In the genomic region with DNA sequence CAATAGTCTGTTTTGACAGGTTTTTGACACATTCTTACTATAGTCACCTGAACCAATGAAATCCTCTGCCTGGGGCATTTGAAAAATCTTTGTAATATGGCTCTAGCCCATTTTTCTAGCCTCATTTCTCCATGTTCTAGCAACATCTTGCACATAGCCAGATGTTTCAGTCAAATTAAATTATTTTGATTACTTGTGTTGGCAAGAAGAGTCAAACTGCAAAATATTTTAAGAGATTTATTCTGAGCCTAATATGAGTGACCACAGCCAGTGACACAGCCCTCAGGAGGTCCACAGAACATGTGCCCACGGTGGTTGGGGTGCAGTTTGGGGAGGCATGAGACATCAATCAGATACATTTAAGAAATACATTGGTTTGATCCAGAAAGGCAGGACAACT, we compare ENCODE assay signal across 1 cellular context.
TF ChIP-seq lines count a peak whose summit lies in the region.

No MANE protein-coding gene starts in this region.

TF ChIP-seq in WTC11, 78 proteins besides CTCF, POLR2A, EP300 and RAD21 (continued from another document):
- TF ChIP-seq, protein P1, sequence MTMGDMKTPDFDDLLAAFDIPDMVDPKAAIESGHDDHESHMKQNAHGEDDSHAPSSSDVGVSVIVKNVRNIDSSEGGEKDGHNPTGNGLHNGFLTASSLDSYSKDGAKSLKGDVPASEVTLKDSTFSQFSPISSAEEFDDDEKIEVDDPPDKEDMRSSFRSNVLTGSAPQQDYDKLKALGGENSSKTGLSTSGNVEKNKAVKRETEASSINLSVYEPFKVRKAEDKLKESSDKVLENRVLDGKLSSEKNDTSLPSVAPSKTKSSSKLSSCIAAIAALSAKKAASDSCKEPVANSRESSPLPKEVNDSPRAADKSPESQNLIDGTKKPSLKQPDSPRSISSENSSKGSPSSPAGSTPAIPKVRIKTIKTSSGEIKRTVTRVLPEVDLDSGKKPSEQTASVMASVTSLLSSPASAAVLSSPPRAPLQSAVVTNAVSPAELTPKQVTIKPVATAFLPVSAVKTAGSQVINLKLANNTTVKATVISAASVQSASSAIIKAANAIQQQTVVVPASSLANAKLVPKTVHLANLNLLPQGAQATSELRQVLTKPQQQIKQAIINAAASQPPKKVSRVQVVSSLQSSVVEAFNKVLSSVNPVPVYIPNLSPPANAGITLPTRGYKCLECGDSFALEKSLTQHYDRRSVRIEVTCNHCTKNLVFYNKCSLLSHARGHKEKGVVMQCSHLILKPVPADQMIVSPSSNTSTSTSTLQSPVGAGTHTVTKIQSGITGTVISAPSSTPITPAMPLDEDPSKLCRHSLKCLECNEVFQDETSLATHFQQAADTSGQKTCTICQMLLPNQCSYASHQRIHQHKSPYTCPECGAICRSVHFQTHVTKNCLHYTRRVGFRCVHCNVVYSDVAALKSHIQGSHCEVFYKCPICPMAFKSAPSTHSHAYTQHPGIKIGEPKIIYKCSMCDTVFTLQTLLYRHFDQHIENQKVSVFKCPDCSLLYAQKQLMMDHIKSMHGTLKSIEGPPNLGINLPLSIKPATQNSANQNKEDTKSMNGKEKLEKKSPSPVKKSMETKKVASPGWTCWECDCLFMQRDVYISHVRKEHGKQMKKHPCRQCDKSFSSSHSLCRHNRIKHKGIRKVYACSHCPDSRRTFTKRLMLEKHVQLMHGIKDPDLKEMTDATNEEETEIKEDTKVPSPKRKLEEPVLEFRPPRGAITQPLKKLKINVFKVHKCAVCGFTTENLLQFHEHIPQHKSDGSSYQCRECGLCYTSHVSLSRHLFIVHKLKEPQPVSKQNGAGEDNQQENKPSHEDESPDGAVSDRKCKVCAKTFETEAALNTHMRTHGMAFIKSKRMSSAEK (CRISPR knock-in tag; IDR thresholded peaks at IDR 0.05; ENCODE audit: borderline replicate concordance), result no peak
